Comparison of ENCODE assay signal across 16 cellular contexts in the genomic region with DNA sequence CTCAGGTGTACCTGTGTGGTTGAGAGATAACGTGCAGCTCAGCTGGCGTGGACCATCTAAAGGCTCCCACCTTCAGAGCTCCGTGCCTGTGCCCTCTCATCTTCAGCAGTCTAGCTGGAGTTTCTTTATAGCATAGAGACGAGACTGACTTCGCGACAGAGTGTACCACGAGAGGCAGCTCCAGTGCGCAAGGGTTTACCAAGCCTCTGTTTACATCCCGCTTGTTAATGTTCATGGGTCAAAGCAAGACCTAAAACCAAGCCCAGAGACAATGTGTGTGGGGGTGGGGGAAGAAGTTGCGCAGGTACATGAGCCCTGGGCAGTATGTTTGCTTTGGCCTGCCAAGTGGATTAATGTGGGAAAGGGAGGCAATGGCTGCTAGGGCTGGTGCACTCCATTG. TPM values are rescaled to one million over a fixed set of nuclear protein-coding genes. Genes with fewer than 3 reads are reported as not detected.
DNase-seq lines count a peak whose midpoint lies in the region; ATAC-seq lines count a peak whose summit lies in the region.
"Had no signal": no experiment of that assay in that cellular context is flagged by ENCODE, and none has a peak within 500 bp of the region (broad histone marks: within the 10 kb centered on the region; RNA-seq: fewer than 3 reads in every experiment).

No MANE protein-coding gene starts in this region.

- peaks cover 13% of the 10 kb centered on the region for H3K79me1 ChIP-seq in trophoblast cell (ENCODE audit: low read length)

- no peak overlapping the region for H3K4ac ChIP-seq in trophoblast cell (ENCODE audit: low read depth, low read length)

- no peak overlapping the region for H4K12ac ChIP-seq in trophoblast cell (ENCODE audit: low read depth, low read length)

- H3K36me3 Mint-ChIP-seq in central memory CD8-positive, alpha-beta T cell (ENCODE audit: insufficient read depth): peaks cover 2% of the 10 kb centered on the region
- H3K36me3 Mint-ChIP-seq: CD8-positive, alpha-beta T cell had no signal

- H3K4me1 Mint-ChIP-seq in central memory CD8-positive, alpha-beta T cell: peaks cover 29% of the 10 kb centered on the region

- peaks cover 17% of the 10 kb centered on the region for H3K27me3 Mint-ChIP-seq in central memory CD8-positive, alpha-beta T cell

- H3K23ac ChIP-seq in trophoblast cell (ENCODE audit: low read length): no peak overlapping the region

- no peak overlapping the region for H3K4me3 ChIP-seq in BLaER1
- no peak overlapping the region for H3K4me3 ChIP-seq in trophoblast cell (ENCODE audit: low read depth, low read length)
- H3K4me3 ChIP-seq: A549 had no signal

- H4K20me1 ChIP-seq in BLaER1: no peaks in the 10 kb centered on the region

- ATAC-seq in central memory CD8-positive, alpha-beta T cell (replicated peaks; ENCODE audit: extremely low read depth, poor library complexity, severe bottlenecking): no peak
- no peak for ATAC-seq in GM21529 (IDR thresholded peaks at IDR 0.05; ENCODE audit: unreplicated experiment)
- ATAC-seq: A549; CD8-positive, alpha-beta T cell had no signal

- H2BK5ac ChIP-seq in trophoblast cell (ENCODE audit: low read depth, low read length, poor library complexity): no peak overlapping the region

- H3K4me3 Mint-ChIP-seq in central memory CD8-positive, alpha-beta T cell: no peak overlapping the region
- H3K4me3 Mint-ChIP-seq: CD8-positive, alpha-beta T cell; H9 had no signal

- H3K27ac Mint-ChIP-seq in central memory CD8-positive, alpha-beta T cell (ENCODE audit: low read depth): peak overlapping the region; percentile 44
- H3K27ac Mint-ChIP-seq: CD8-positive, alpha-beta T cell; H9 had no signal

- no peaks in the 10 kb centered on the region for H3K9me3 Mint-ChIP-seq in central memory CD8-positive, alpha-beta T cell
- H3K9me3 Mint-ChIP-seq: CD8-positive, alpha-beta T cell; H9 had no signal

- H2BK120ac ChIP-seq in trophoblast cell (ENCODE audit: insufficient read depth, low read length, poor library complexity): peak overlapping the region; percentile 14

- no peak overlapping the region for H3K14ac ChIP-seq in trophoblast cell (ENCODE audit: low read length)

- no peak overlapping the region for H2AK5ac ChIP-seq in trophoblast cell (ENCODE audit: low read length)

- no CpG with 5 or more reads among the region's 10 CpGs for WGBS in trophoblast cell (ENCODE audit: extremely low coverage, insufficient coverage, insufficient read length)

- H3K36me3 ChIP-seq in BLaER1 (no peaks in the 10 kb centered on the region), trophoblast cell (ENCODE audit: control insufficient read depth in 1 of 2, insufficient read depth in 2 of 2, low read length in 2 of 2) (peaks cover 0 to 5% of the 10 kb centered on the region in 2 experiments)

- H3K4me2 ChIP-seq in BLaER1 (peak overlapping the region; percentile 31; the same call in 1 of the 2 replicates), trophoblast cell (ENCODE audit: low read length) (no peak overlapping the region)
- H3K4me2 ChIP-seq: A549 had no signal

- peak; percentile 24 for DNase-seq in NCI-H748 (lab: John Stamatoyannopoulos, UW; ENCODE audit: unreplicated experiment)
- no peak for DNase-seq in NCI-H748 treated with DMSO at 0.1 percent for 48 hours (lab: John Stamatoyannopoulos, UW)
- DNase-seq in central memory CD8-positive, alpha-beta T cell (ENCODE audit: low spot score in 2 of 2): no peak
- no peak for DNase-seq in trophoblast cell
- no peak for DNase-seq in MV-4-11 (lab: John Stamatoyannopoulos, UW)
- DNase-seq in cerebellar nuclear complex (lab: John Stamatoyannopoulos, UW): no peak
- DNase-seq: AML-193; Calu3; CD8-positive, alpha-beta T cell; DMS79 treated with DMSO at 0.1 percent for 48 hours; GF-D8; H9 had no signal

- H3K9ac ChIP-seq in BLaER1 (no peak overlapping the region), trophoblast cell (ENCODE audit: low read length) (no peak overlapping the region)

- no peaks in the 10 kb centered on the region for H3K79me2 ChIP-seq in trophoblast cell (ENCODE audit: control insufficient read depth, insufficient read depth, low read length, poor library complexity)

- no peaks in the 10 kb centered on the region for H3K27me3 ChIP-seq in BLaER1
- no peaks in the 10 kb centered on the region for H3K27me3 ChIP-seq in trophoblast cell (ENCODE audit: insufficient read depth, low read length)

- no peak overlapping the region for H4K8ac ChIP-seq in trophoblast cell (ENCODE audit: low read depth, low read length)

- peaks cover 13% of the 10 kb centered on the region for H3K4me1 ChIP-seq in BLaER1
- peaks cover 6 to 21% of the 10 kb centered on the region in 2 experiments for H3K4me1 ChIP-seq in trophoblast cell (ENCODE audit: control insufficient read depth in 1 of 2, insufficient read depth in 2 of 2, low read length in 2 of 2)
- H3K4me1 ChIP-seq: A549 had no signal

- H2BK12ac ChIP-seq in trophoblast cell (ENCODE audit: low read length): no peak overlapping the region

- H3K27ac ChIP-seq in BLaER1 (no peak overlapping the region), trophoblast cell (ENCODE audit: low read depth, low read length) (no peak overlapping the region)
- H3K27ac ChIP-seq: 22Rv1, A549 had no signal

- H2AFZ ChIP-seq in trophoblast cell (ENCODE audit: insufficient read depth, low read length, poor library complexity): no peak overlapping the region

- H3K18ac ChIP-seq in trophoblast cell (ENCODE audit: low read length): peak overlapping the region; percentile 19

- H3K9me3 ChIP-seq in BLaER1 (no peaks in the 10 kb centered on the region), trophoblast cell (ENCODE audit: insufficient read depth, low read depth, low read length) (no peaks in the 10 kb centered on the region)
- H3K9me3 ChIP-seq: A549 had no signal

- H4K91ac ChIP-seq in trophoblast cell (ENCODE audit: low read depth, low read length): peak overlapping the region; percentile 45

RNA-seq across cellular contexts. Expression of a gene that starts 15.6 kb away (rescaled TPM):
- polyA plus RNA-seq in trophoblast cell (2013): 150 and 156 TPM in 2 replicates
